In genomic region chr14:90382491-90383125, GRCh38 we compare ENCODE assay signal across 8 cellular contexts. TPM values are rescaled to one million over a fixed set of nuclear protein-coding genes. Genes with fewer than 3 reads are reported as not detected.
A peak's percentile ranks its signal among the peaks of the same experiment; 100 is the strongest.
DNase-seq lines count a peak whose midpoint lies in the region; ATAC-seq and TF ChIP-seq lines count a peak whose summit lies in the region.

No MANE protein-coding gene starts in this region.

- H2AFZ ChIP-seq in neural cell (ENCODE audit: low read depth, low read length), result peak overlapping the region; percentile 93

- peak overlapping the region; percentile 100 for H3K27ac ChIP-seq in neural cell (ENCODE audit: low read length)
- peak overlapping the region; percentile 100 for H3K27ac ChIP-seq in subcutaneous abdominal adipose tissue (ENCODE audit: low read depth, low read length)

- no peaks in the 10 kb centered on the region for H3K79me2 ChIP-seq in neural cell (replicated peaks; ENCODE audit: insufficient read depth, low read length)

- H4K20me1 ChIP-seq in neural cell (ENCODE audit: insufficient read depth), result no peaks in the 10 kb centered on the region

- TF ChIP-seq EP300 in neural cell (conservative IDR thresholded peaks at IDR 0.05; ENCODE audit: poor library complexity, severe bottlenecking), result no peak

- peaks cover 5 to 42% (median 34%) of the 10 kb centered on the region in 5 donors for H3K4me1 ChIP-seq in subcutaneous abdominal adipose tissue (ENCODE audit: control insufficient read depth in 5 of 5, insufficient read depth in 5 of 5, low read length in 5 of 5)

- peak overlapping the region; percentile 79 for H3K4me2 ChIP-seq in neural cell (ENCODE audit: low read length)

- H3K9me3 ChIP-seq in neural cell (ENCODE audit: low read length) (no peaks in the 10 kb centered on the region), subcutaneous abdominal adipose tissue (ENCODE audit: control insufficient read depth in 5 of 5, low read length in 5 of 5) (no peaks in the 10 kb centered on the region)

- H3K27me3 ChIP-seq in neural cell (ENCODE audit: insufficient read depth, low read depth, low read length) (no peaks in the 10 kb centered on the region), subcutaneous abdominal adipose tissue (ENCODE audit: control insufficient read depth in 5 of 5, insufficient read depth in 4 of 5, low read length in 5 of 5) (no peaks in the 10 kb centered on the region)

- ATAC-seq in HG03060 (IDR thresholded peaks at IDR 0.05; ENCODE audit: low read depth, unreplicated experiment), result peak; percentile 2

- DNase-seq in NCI-H2029 (lab: John Stamatoyannopoulos, UW) (peak; percentile 39), NCI-H2029 treated with DMSO at 0.1 percent for 48 hours (lab: John Stamatoyannopoulos, UW) (no peak), NCI-H748 treated with DMSO at 0.1 percent for 48 hours (lab: John Stamatoyannopoulos, UW) (peak; percentile 83), activated T-helper 1 cell treated with Interleukin-2 at 50 U/mL for 16 hours (ENCODE audit: low read depth) (peak; percentile 42), fibroblast of villous mesenchyme (ENCODE audit: low read depth) (peak; percentile 87)

- H3K9me2 ChIP-seq in neural cell (ENCODE audit: insufficient read depth, low read length), result no peaks in the 10 kb centered on the region

- no peaks in the 10 kb centered on the region for H3K36me3 ChIP-seq in neural cell (ENCODE audit: insufficient read depth, low read length)
- H3K36me3 ChIP-seq in subcutaneous abdominal adipose tissue (ENCODE audit: control insufficient read depth in 5 of 5, insufficient read depth in 5 of 5, low read length in 5 of 5), result no peaks in the 10 kb centered on the region

- no peak for TF ChIP-seq RAD21 in neural cell (conservative IDR thresholded peaks at IDR 0.05)

- TF ChIP-seq CTCF in fibroblast of villous mesenchyme (IDR thresholded peaks at IDR 0.05; ENCODE audit: insufficient read depth, low read depth, low read length), result no peak
- TF ChIP-seq CTCF in neural cell (IDR thresholded peaks at IDR 0.05; ENCODE audit: poor library complexity, severe bottlenecking), result no peak

- peaks cover 8% of the 10 kb centered on the region for H3F3A ChIP-seq in neural cell (ENCODE audit: insufficient read depth, low read length, poor library complexity, severe bottlenecking)

- peak overlapping the region; percentile 98 for H3K9ac ChIP-seq in neural cell (ENCODE audit: low read length)
- H3K9ac ChIP-seq in subcutaneous abdominal adipose tissue (ENCODE audit: low read length in 5 of 5), result peak overlapping the region; percentile 88 to 99 (median 97)

- H3K4me3 ChIP-seq in fibroblast of villous mesenchyme (ENCODE audit: low read depth, low read length), result peak overlapping the region; percentile 77
- peak overlapping the region; percentile 75 for H3K4me3 ChIP-seq in neural cell (ENCODE audit: low read length)
- H3K4me3 ChIP-seq in subcutaneous abdominal adipose tissue (ENCODE audit: low read depth in 1 of 5, low read length in 5 of 5), result peak overlapping the region; percentile 77 to 92 (median 86)

TF ChIP-seq in neural cell, 6 proteins besides CTCF, POLR2A, EP300 and RAD21:
- TF ChIP-seq TAF1 (IDR thresholded peaks at IDR 0.05; ENCODE audit: low read depth) (peak; percentile 65), MXI1 (conservative IDR thresholded peaks at IDR 0.05; ENCODE audit: poor library complexity, severe bottlenecking) (no peak), SMC3 (conservative IDR thresholded peaks at IDR 0.05; ENCODE audit: poor library complexity) (no peak), EZH2 (IDR thresholded peaks at IDR 0.05; ENCODE audit: borderline replicate concordance, insufficient read depth, low read length, poor library complexity, severe bottlenecking) (no peak), POLR2AphosphoS5 (IDR thresholded peaks at IDR 0.05) (peak; percentile 11)
- TF ChIP-seq, protein P1, sequence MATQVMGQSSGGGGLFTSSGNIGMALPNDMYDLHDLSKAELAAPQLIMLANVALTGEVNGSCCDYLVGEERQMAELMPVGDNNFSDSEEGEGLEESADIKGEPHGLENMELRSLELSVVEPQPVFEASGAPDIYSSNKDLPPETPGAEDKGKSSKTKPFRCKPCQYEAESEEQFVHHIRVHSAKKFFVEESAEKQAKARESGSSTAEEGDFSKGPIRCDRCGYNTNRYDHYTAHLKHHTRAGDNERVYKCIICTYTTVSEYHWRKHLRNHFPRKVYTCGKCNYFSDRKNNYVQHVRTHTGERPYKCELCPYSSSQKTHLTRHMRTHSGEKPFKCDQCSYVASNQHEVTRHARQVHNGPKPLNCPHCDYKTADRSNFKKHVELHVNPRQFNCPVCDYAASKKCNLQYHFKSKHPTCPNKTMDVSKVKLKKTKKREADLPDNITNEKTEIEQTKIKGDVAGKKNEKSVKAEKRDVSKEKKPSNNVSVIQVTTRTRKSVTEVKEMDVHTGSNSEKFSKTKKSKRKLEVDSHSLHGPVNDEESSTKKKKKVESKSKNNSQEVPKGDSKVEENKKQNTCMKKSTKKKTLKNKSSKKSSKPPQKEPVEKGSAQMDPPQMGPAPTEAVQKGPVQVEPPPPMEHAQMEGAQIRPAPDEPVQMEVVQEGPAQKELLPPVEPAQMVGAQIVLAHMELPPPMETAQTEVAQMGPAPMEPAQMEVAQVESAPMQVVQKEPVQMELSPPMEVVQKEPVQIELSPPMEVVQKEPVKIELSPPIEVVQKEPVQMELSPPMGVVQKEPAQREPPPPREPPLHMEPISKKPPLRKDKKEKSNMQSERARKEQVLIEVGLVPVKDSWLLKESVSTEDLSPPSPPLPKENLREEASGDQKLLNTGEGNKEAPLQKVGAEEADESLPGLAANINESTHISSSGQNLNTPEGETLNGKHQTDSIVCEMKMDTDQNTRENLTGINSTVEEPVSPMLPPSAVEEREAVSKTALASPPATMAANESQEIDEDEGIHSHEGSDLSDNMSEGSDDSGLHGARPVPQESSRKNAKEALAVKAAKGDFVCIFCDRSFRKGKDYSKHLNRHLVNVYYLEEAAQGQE (IDR thresholded peaks at IDR 0.05; ENCODE audit: borderline replicate concordance), result peak; percentile 63

RNA-seq across cellular contexts. Expression of gene CALM1, which starts 14.2 kb away (rescaled TPM):
- 173 and 286 TPM in 2 replicates for total RNA-seq in fibroblast of villous mesenchyme
- 282 and 373 TPM in 2 replicates for polyA plus RNA-seq in neural cell
- 275 and 313 TPM in 2 replicates for polyA minus RNA-seq in neural cell

RNA-seq across cellular contexts. Expression of gene NRDE2, which starts 50.9 kb away (rescaled TPM):
- total RNA-seq in fibroblast of villous mesenchyme, result 10.0 and 12.1 TPM in 2 replicates
- 9.5 and 9.7 TPM in 2 replicates for polyA plus RNA-seq in neural cell
- 25.1 and 29.4 TPM in 2 replicates for polyA minus RNA-seq in neural cell
